ENCODE assay signal across 33 cellular contexts in the genomic region with DNA sequence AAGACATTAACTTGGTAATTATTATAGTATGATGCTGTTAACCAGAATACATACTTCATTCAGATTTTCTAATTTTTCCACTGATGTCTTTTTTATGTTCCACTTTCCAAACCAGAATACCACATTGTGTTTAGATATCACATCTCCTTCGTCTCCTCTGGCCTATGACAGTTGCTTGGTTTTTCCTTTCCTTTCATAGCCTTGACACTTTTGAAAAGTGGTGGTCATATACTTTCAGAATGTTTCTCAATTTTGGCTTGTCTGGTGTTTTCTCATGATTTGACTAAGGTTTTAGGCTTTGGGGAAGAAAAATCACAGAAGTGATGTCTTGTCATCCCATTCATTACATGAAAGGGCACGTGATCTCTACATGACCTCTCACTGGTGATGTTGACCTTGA. TPM values are rescaled to one million over a fixed set of nuclear protein-coding genes. Genes with fewer than 3 reads are reported as not detected.
"Had no signal": no experiment of that assay in that cellular context is flagged by ENCODE, and none has a peak within 500 bp of the region (broad histone marks: within the 10 kb centered on the region; RNA-seq: fewer than 3 reads in every experiment).

No MANE protein-coding gene starts in this region.

- H3K36me3 Mint-ChIP-seq: activated naive CD4-positive, alpha-beta T cell treated with anti-CD3 and anti-CD28 coated beads, Interleukin-2, amount 50 U/mL, for 72 hours; T-cell had no signal

- H3K9me3 Mint-ChIP-seq: activated CD4-positive, alpha-beta T cell treated with anti-CD3 and anti-CD28 coated beads, Interleukin-2, amount 10 ng/mL, durations not matched to agents 24 days and 14 days; activated naive CD4-positive, alpha-beta T cell treated with anti-CD3 and anti-CD28 coated beads for 36 hours; activated naive CD4-positive, alpha-beta T cell treated with anti-CD3 and anti-CD28 coated beads, Interleukin-2, amount 50 U/mL, for 72 hours had no signal

- H3K4me3 Mint-ChIP-seq: activated B cell treated with CpG ODN at 0.5 μM for 24 hours; activated CD4-positive, alpha-beta T cell treated with anti-CD3 and anti-CD28 coated beads, Interleukin-2, amount 10 ng/mL, durations not matched to agents 24 days and 14 days; activated naive CD4-positive, alpha-beta T cell treated with anti-CD3 and anti-CD28 coated beads for 36 hours; T-cell had no signal

- H3K4me1 Mint-ChIP-seq: activated B cell treated with CpG ODN at 0.5 μM for 24 hours; activated CD4-positive, alpha-beta T cell treated with anti-CD3 and anti-CD28 coated beads, Interleukin-2, amount 10 ng/mL, durations not matched to agents 24 days and 14 days; T-cell had no signal

- DNase-seq: activated B cell treated with CpG ODN at 0.5 μM for 24 hours; activated CD4-positive, alpha-beta T cell treated with anti-CD3 and anti-CD28 coated beads, Interleukin-2, amount 10 ng/mL, durations not matched to agents 24 days and 14 days; activated CD4-positive, alpha-beta T cell treated with anti-CD3 and anti-CD28 coated beads, Interleukin-2, amount 50 U/mL, for 4 hours; activated CD4-positive, CD25-positive, alpha-beta regulatory T cell treated with anti-CD3 and anti-CD28 coated beads, Interleukin-2, amount 50 U/mL, for 72 hours; activated CD8-positive, alpha-beta memory T cell treated with anti-CD3 and anti-CD28 coated beads, Interleukin-2, amount 50 U/mL, for 4 hours; activated gamma-delta T cell treated with Interleukin-2 at 50 U/mL for 16 hours; activated naive CD4-positive, alpha-beta T cell treated with anti-CD3 and anti-CD28 coated beads for 36 hours; activated T-cell treated with anti-CD3 and anti-CD28 coated beads for 4 hours; activated T-cell treated with anti-CD3 and anti-CD28 coated beads, Interleukin-2, amount 50 U/mL, for 48 hours; amniotic stem cell; aorta; MM.1S; MV-4-11; NCI-H1092; NCI-H1436 treated with DMSO at 0.1 percent for 48 hours; NCI-H187; NCI-H2029 treated with DMSO at 0.1 percent for 48 hours; NCI-H2107; NCI-H2171; NCI-H510A; NCI-H526; NCI-H748 treated with DMSO at 0.1 percent for 48 hours; NK-92 treated with Interleukin-12 subunit alpha and Interleukin-12 subunit beta, amount 100 ng/mL, for 24 hours; PC-3; Peyer's patch; RPMI8226; SHP77 treated with DMSO at 0.1 percent for 48 hours; T-cell; T-helper 2 cell; T-helper 9 cell had no signal

- ATAC-seq: PC-3, SK-N-SH treated with all-trans-retinoic acid at 6 μM for 48 hours, T-cell had no signal

- H3K27ac Mint-ChIP-seq: activated B cell treated with CpG ODN at 0.5 μM for 24 hours; activated CD4-positive, alpha-beta T cell treated with anti-CD3 and anti-CD28 coated beads, Interleukin-2, amount 10 ng/mL, durations not matched to agents 24 days and 14 days; activated naive CD4-positive, alpha-beta T cell treated with anti-CD3 and anti-CD28 coated beads for 36 hours; activated naive CD4-positive, alpha-beta T cell treated with anti-CD3 and anti-CD28 coated beads, Interleukin-2, amount 50 U/mL, for 72 hours; T-cell had no signal

- H3K9me3 ChIP-seq: Peyer's patch had no signal

RNA-seq across cellular contexts. Expression of a gene that starts 24.3 kb away (rescaled TPM):
- total RNA-seq: activated B cell treated with CpG ODN at 0.5 μM for 24 hours; activated CD4-positive, alpha-beta T cell treated with anti-CD3 and anti-CD28 coated beads, Interleukin-2, amount 10 ng/mL, durations not matched to agents 24 days and 14 days; LHCN-M2 had no signal
